In genomic region chr3:188682316-188682715, GRCh38 we compare ENCODE assay signal across 16 cellular contexts.
DNase-seq lines count a peak whose midpoint lies in the region; ATAC-seq and TF ChIP-seq lines count a peak whose summit lies in the region.
"Had no signal": no experiment of that assay in that cellular context is flagged by ENCODE, and none has a peak within 500 bp of the region (broad histone marks: within the 10 kb centered on the region; RNA-seq: fewer than 3 reads in every experiment).

No MANE protein-coding gene starts in this region.

- no peak overlapping the region for H3K4me2 ChIP-seq in MM.1S (ENCODE audit: low read depth, low read length)
- H3K4me2 ChIP-seq: KMS-11 had no signal

- peak; percentile 14 for ATAC-seq in left lobe of liver
- ATAC-seq in stimulated activated memory B cell treated with anti-CD40 and anti-IgM and Interleukin-4, amounts not matched to agents 10 μg/mL and 1 μg/mL and 100 μg/mL, for 72 hours: no peak

- H3K4me1 ChIP-seq in breast epithelium: no peaks in the 10 kb centered on the region
- peaks cover 4 to 50% (median 19%) of the 10 kb centered on the region in 6 donors for H3K4me1 ChIP-seq in spleen
- no peaks in the 10 kb centered on the region for H3K4me1 ChIP-seq in MM.1S (ENCODE audit: low read length)

- H3K36me3 ChIP-seq in breast epithelium: no peaks in the 10 kb centered on the region
- H3K36me3 ChIP-seq in spleen: no peaks in the 10 kb centered on the region
- H3K36me3 ChIP-seq in MM.1S (replicated peaks; ENCODE audit: insufficient read depth, low read length): no peaks in the 10 kb centered on the region
- H3K36me3 ChIP-seq: Peyer's patch had no signal

- H3K27me3 Mint-ChIP-seq in MCF 10A (ENCODE audit: insufficient read depth, unreplicated experiment): no peaks in the 10 kb centered on the region
- no peaks in the 10 kb centered on the region for H3K27me3 Mint-ChIP-seq in activated T-helper 2 cell treated with anti-CD3 and anti-CD28 coated beads, Interferon-gamma antibody, Interleukin-2, Interleukin-4, amounts not matched to agents 10 μg/mL and 5 μg/mL and 100 μg/mL, durations not matched to agents 14 hours and 24 hours and 36 hours (ENCODE audit: low read depth)
- no peaks in the 10 kb centered on the region for H3K27me3 Mint-ChIP-seq in stimulated activated memory B cell treated with anti-CD40 and anti-IgM and Interleukin-4, amounts not matched to agents 10 μg/mL and 1 μg/mL and 100 μg/mL, for 72 hours
- H3K27me3 Mint-ChIP-seq: CD8-positive, alpha-beta memory T cell; central memory CD8-positive, alpha-beta T cell had no signal

- intact Hi-C loops in MCF 10A (cut with micrococcal nuclease) (no loop called here), breast epithelium (cut with DNase I; ENCODE audit: low total_unique reads) (no loop called here), spleen (cut with DNase I; ENCODE audit: low total_unique reads) (no loop called here)
- intact Hi-C loops in activated T-helper 2 cell treated with anti-CD3 and anti-CD28 coated beads, Interferon-gamma antibody, Interleukin-2, Interleukin-4, amounts not matched to agents 10 μg/mL and 5 μg/mL and 100 μg/mL, durations not matched to agents 14 hours and 24 hours and 36 hours (cut with micrococcal nuclease): loop anchor here (2.0 to 10.0 kb wide), 6 partner anchors 40 to 940 kb away; no protein-coding TSS in a partner anchor

- CTCF ChIA-PET in MCF 10A (lab: Yijun Ruan, JAX): interaction anchor here (0.6 to 1.2 kb wide), 3 partner anchors 8 to 942 kb away, joined by 3 read pairs; no protein-coding TSS in a partner anchor

- H4K20me1 ChIP-seq in MM.1S (ENCODE audit: insufficient read depth, low read length): no peaks in the 10 kb centered on the region

- no peak overlapping the region for H3K4me3 ChIP-seq in breast epithelium
- no peak overlapping the region for H3K4me3 ChIP-seq in spleen
- no peak overlapping the region for H3K4me3 ChIP-seq in MM.1S (ENCODE audit: low read length)
- H3K4me3 ChIP-seq: Peyer's patch had no signal

- WGBS in spleen, 5 donors: 81 to 93% (median 89%) methylated on average over 4 of the region's 4 CpGs

- H3K36me3 Mint-ChIP-seq in MCF 10A (ENCODE audit: insufficient read depth, unreplicated experiment): no peaks in the 10 kb centered on the region
- peaks cover 7% of the 10 kb centered on the region for H3K36me3 Mint-ChIP-seq in activated T-helper 2 cell treated with anti-CD3 and anti-CD28 coated beads, Interferon-gamma antibody, Interleukin-2, Interleukin-4, amounts not matched to agents 10 μg/mL and 5 μg/mL and 100 μg/mL, durations not matched to agents 14 hours and 24 hours and 36 hours (ENCODE audit: low read depth)
- H3K36me3 Mint-ChIP-seq in stimulated activated memory B cell treated with anti-CD40 and anti-IgM and Interleukin-4, amounts not matched to agents 10 μg/mL and 1 μg/mL and 100 μg/mL, for 72 hours: peaks cover 6% of the 10 kb centered on the region
- H3K36me3 Mint-ChIP-seq: CD8-positive, alpha-beta memory T cell had no signal

- no peak for TF ChIP-seq CTCF in MCF 10A (IDR thresholded peaks at IDR 0.05; ENCODE audit: unreplicated experiment)
- no peak for TF ChIP-seq CTCF in breast epithelium (IDR thresholded peaks at IDR 0.05)
- TF ChIP-seq CTCF in spleen (IDR thresholded peaks at IDR 0.05 in 8 of 11, conservative IDR thresholded peaks at IDR 0.05 in 3 of 11): no peak
- TF ChIP-seq CTCF in MM.1S (IDR thresholded peaks at IDR 0.05; ENCODE audit: low read length): no peak

- POLR2A ChIA-PET in MCF 10A (lab: Yijun Ruan, JAX): interaction anchor here (1.3 to 1.5 kb wide), 3 partner anchors 8 to 265 kb away, joined by 3 to 15 read pairs (median 4); no protein-coding TSS in a partner anchor

- no peak overlapping the region for H3K4me3 Mint-ChIP-seq in MCF 10A (ENCODE audit: unreplicated experiment)
- no peak overlapping the region for H3K4me3 Mint-ChIP-seq in activated T-helper 2 cell treated with anti-CD3 and anti-CD28 coated beads, Interferon-gamma antibody, Interleukin-2, Interleukin-4, amounts not matched to agents 10 μg/mL and 5 μg/mL and 100 μg/mL, durations not matched to agents 14 hours and 24 hours and 36 hours (ENCODE audit: low read depth)
- H3K4me3 Mint-ChIP-seq in stimulated activated memory B cell treated with anti-CD40 and anti-IgM and Interleukin-4, amounts not matched to agents 10 μg/mL and 1 μg/mL and 100 μg/mL, for 72 hours: no peak overlapping the region
- H3K4me3 Mint-ChIP-seq: CD8-positive, alpha-beta memory T cell; central memory CD8-positive, alpha-beta T cell had no signal

- H3K27ac ChIP-seq in breast epithelium (no peak overlapping the region), spleen (peak overlapping the region in 2 of 8 donors; percentile 10 to 46), MM.1S (ENCODE audit: low read length) (no peak overlapping the region)
- H3K27ac ChIP-seq: KMS-11 had no signal

- H3K9me3 Mint-ChIP-seq in MCF 10A (ENCODE audit: unreplicated experiment): no peaks in the 10 kb centered on the region
- H3K9me3 Mint-ChIP-seq in activated T-helper 2 cell treated with anti-CD3 and anti-CD28 coated beads, Interferon-gamma antibody, Interleukin-2, Interleukin-4, amounts not matched to agents 10 μg/mL and 5 μg/mL and 100 μg/mL, durations not matched to agents 14 hours and 24 hours and 36 hours: no peaks in the 10 kb centered on the region
- no peaks in the 10 kb centered on the region for H3K9me3 Mint-ChIP-seq in stimulated activated memory B cell treated with anti-CD40 and anti-IgM and Interleukin-4, amounts not matched to agents 10 μg/mL and 1 μg/mL and 100 μg/mL, for 72 hours
- H3K9me3 Mint-ChIP-seq: CD8-positive, alpha-beta memory T cell; central memory CD8-positive, alpha-beta T cell had no signal

- BruUV-seq in MCF 10A (replicated peaks; lab: Mats Ljungman, UMichigan): no TSS peak

- peaks cover 25% of the 10 kb centered on the region for H3K4me1 Mint-ChIP-seq in MCF 10A (ENCODE audit: insufficient read depth, unreplicated experiment)
- H3K4me1 Mint-ChIP-seq in activated T-helper 2 cell treated with anti-CD3 and anti-CD28 coated beads, Interferon-gamma antibody, Interleukin-2, Interleukin-4, amounts not matched to agents 10 μg/mL and 5 μg/mL and 100 μg/mL, durations not matched to agents 14 hours and 24 hours and 36 hours (ENCODE audit: low read depth): peaks cover 39% of the 10 kb centered on the region
- H3K4me1 Mint-ChIP-seq in stimulated activated memory B cell treated with anti-CD40 and anti-IgM and Interleukin-4, amounts not matched to agents 10 μg/mL and 1 μg/mL and 100 μg/mL, for 72 hours: peaks cover 56% of the 10 kb centered on the region

- H3F3A ChIP-seq in MM.1S (ENCODE audit: insufficient read depth, low read length): no peaks in the 10 kb centered on the region

- H3K79me2 ChIP-seq in MM.1S (ENCODE audit: low read length): no peaks in the 10 kb centered on the region
- H3K79me2 ChIP-seq: parathyroid adenoma had no signal

- TF ChIP-seq POLR2A in breast epithelium (IDR thresholded peaks at IDR 0.05) (no peak), spleen (IDR thresholded peaks at IDR 0.05) (no peak)

- H3K27me3 ChIP-seq in breast epithelium (no peaks in the 10 kb centered on the region), spleen (replicated peaks in 1 of 7) (no peaks in the 10 kb centered on the region), MM.1S (replicated peaks; ENCODE audit: insufficient read depth, low read length) (no peaks in the 10 kb centered on the region)
- H3K27me3 ChIP-seq: Peyer's patch had no signal

- H3K27ac Mint-ChIP-seq in MCF 10A (ENCODE audit: low read depth, unreplicated experiment): peak overlapping the region; percentile 72
- H3K27ac Mint-ChIP-seq in activated T-helper 2 cell treated with anti-CD3 and anti-CD28 coated beads, Interferon-gamma antibody, Interleukin-2, Interleukin-4, amounts not matched to agents 10 μg/mL and 5 μg/mL and 100 μg/mL, durations not matched to agents 14 hours and 24 hours and 36 hours: peak overlapping the region; percentile 31
- H3K27ac Mint-ChIP-seq in stimulated activated memory B cell treated with anti-CD40 and anti-IgM and Interleukin-4, amounts not matched to agents 10 μg/mL and 1 μg/mL and 100 μg/mL, for 72 hours: peak overlapping the region; percentile 62

- H3K9me3 ChIP-seq in breast epithelium: no peaks in the 10 kb centered on the region
- no peaks in the 10 kb centered on the region for H3K9me3 ChIP-seq in spleen
- no peaks in the 10 kb centered on the region for H3K9me3 ChIP-seq in MM.1S (replicated peaks; ENCODE audit: insufficient read depth, low read length)
- H3K9me3 ChIP-seq: Peyer's patch had no signal

- H3K9me2 ChIP-seq in MM.1S (replicated peaks; ENCODE audit: insufficient read depth, low read length): no peaks in the 10 kb centered on the region

- no peak for DNase-seq in MCF 10A (ENCODE audit: unreplicated experiment)
- DNase-seq in breast epithelium (ENCODE audit: low spot score in 2 of 2): no peak
- no peak for DNase-seq in activated T-helper 2 cell treated with anti-CD3 and anti-CD28 coated beads, Interferon-gamma antibody, Interleukin-2, Interleukin-4, amounts not matched to agents 10 μg/mL and 5 μg/mL and 100 μg/mL, durations not matched to agents 14 hours and 24 hours and 36 hours (ENCODE audit: low spot score)
- no peak for DNase-seq in left lobe of liver (ENCODE audit: low spot score)
- DNase-seq in DMS53 treated with DMSO at 0.1 percent for 48 hours (lab: John Stamatoyannopoulos, UW; ENCODE audit: unreplicated experiment): no peak
- no peak for DNase-seq in spleen
- DNase-seq in MM.1S: no peak
- DNase-seq: CD8-positive, alpha-beta memory T cell; NCI-H1105 treated with DMSO at 0.1 percent for 48 hours; NCI-H2171; NCI-H774; Peyer's patch had no signal

- H3K9ac ChIP-seq in MM.1S (ENCODE audit: low read length): no peak overlapping the region
- H3K9ac ChIP-seq: KMS-11, parathyroid adenoma had no signal

- no peak overlapping the region for H2AFZ ChIP-seq in MM.1S (ENCODE audit: low read length)
- H2AFZ ChIP-seq: parathyroid adenoma had no signal
